10 cellular contexts compared by ENCODE assay signal in the genomic region with DNA sequence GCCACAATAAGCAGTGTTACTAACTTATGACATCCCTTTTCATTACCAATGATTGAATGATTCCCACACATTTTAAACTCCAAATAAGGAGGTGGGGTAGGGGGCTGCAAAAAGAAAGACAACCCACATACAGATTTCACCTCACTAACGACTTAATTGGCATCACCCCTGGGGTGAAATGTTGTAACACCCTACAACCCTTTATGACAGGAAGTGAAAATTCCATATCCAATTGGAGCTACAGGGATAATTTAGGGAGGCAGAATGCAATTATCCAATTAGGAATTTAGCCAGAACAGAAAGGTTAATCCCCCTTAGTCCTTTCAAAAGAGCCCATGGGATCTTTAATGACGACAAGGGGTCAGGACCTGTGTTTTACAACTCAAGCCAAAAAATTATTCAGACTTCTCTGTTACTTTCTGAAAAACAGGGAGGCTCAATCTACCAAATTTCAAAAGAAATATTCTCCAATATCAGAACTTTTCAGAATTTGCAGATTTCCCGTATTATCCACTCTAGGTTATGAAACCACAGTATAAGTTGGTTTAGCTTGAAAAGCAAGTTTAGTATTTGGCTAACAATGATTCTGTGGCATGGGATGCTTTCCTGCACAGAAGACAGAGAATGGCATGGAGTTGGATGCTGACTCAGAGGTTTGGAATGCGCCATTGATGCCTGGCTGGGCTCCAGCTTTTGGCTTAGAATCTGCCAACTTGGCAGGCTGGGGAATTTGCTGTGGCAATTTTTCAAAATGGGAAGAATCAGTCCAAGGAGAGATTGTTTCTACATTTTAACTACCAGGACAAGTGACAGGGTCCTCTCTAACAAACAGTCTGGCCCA.
A peak's percentile ranks its signal among the peaks of the same experiment; 100 is the strongest.
DNase-seq lines count a peak whose midpoint lies in the region; ATAC-seq and TF ChIP-seq lines count a peak whose summit lies in the region.
"Had no signal": no experiment of that assay in that cellular context is flagged by ENCODE, and none has a peak within 500 bp of the region (broad histone marks: within the 10 kb centered on the region; RNA-seq: fewer than 3 reads in every experiment).

No MANE protein-coding gene starts in this region.

- no peak overlapping the region for H3K9ac ChIP-seq in MM.1S (ENCODE audit: low read length)

- H3K27me3 Mint-ChIP-seq in neural crest cell (ENCODE audit: low read depth), result no peaks in the 10 kb centered on the region
- H3K27me3 Mint-ChIP-seq in activated CD4-positive, alpha-beta T cell treated with anti-CD3 and anti-CD28 coated beads, Interleukin-2, amount 10 ng/mL, durations not matched to agents 24 days and 14 days, result no peaks in the 10 kb centered on the region
- H3K27me3 Mint-ChIP-seq: activated T-helper 17 cell treated with anti-CD3 and anti-CD28 coated beads, Interleukin-2, amount 50 U/mL, for 72 hours had no signal

- no peak overlapping the region for H3K27ac ChIP-seq in MM.1S (ENCODE audit: low read length)

- H3K4me3 ChIP-seq in MM.1S (ENCODE audit: low read length), result no peak overlapping the region

- intact Hi-C loops in activated CD4-positive, alpha-beta T cell treated with anti-CD3 and anti-CD28 coated beads, Interleukin-2, amount 10 ng/mL, durations not matched to agents 24 days and 14 days (cut with micrococcal nuclease), result no loop called here

- H3K27me3 ChIP-seq in MM.1S (replicated peaks; ENCODE audit: insufficient read depth, low read length), result no peaks in the 10 kb centered on the region

- H3K4me1 ChIP-seq in MM.1S (ENCODE audit: low read length), result no peaks in the 10 kb centered on the region

- no peak overlapping the region for H3K4me3 Mint-ChIP-seq in neural crest cell
- H3K4me3 Mint-ChIP-seq in activated CD4-positive, alpha-beta T cell treated with anti-CD3 and anti-CD28 coated beads, Interleukin-2, amount 10 ng/mL, durations not matched to agents 24 days and 14 days, result no peak overlapping the region
- H3K4me3 Mint-ChIP-seq: activated T-helper 17 cell treated with anti-CD3 and anti-CD28 coated beads, Interleukin-2, amount 50 U/mL, for 72 hours had no signal

- no peaks in the 10 kb centered on the region for H3K79me2 ChIP-seq in MM.1S (ENCODE audit: low read length)

- TF ChIP-seq CTCF in neural crest cell (conservative IDR thresholded peaks at IDR 0.05), result no peak
- TF ChIP-seq CTCF in MM.1S (IDR thresholded peaks at IDR 0.05; ENCODE audit: low read length), result no peak

- H3K36me3 ChIP-seq in MM.1S (replicated peaks; ENCODE audit: insufficient read depth, low read length), result no peaks in the 10 kb centered on the region

- DNase-seq in DMS53 treated with DMSO at 0.1 percent for 48 hours (lab: John Stamatoyannopoulos, UW; ENCODE audit: unreplicated experiment) (peak; percentile 41), NCI-H345 (lab: John Stamatoyannopoulos, UW) (peak; percentile 73), ecto neural progenitor cell (ENCODE audit: low spot score) (peak; percentile 71), neural crest cell (ENCODE audit: low read depth, low spot score) (no peak), MM.1S (no peak)
- DNase-seq in activated CD4-positive, alpha-beta T cell treated with anti-CD3 and anti-CD28 coated beads, Interleukin-2, amount 10 ng/mL, durations not matched to agents 24 days and 14 days, result no peak
- DNase-seq: stimulated activated naive CD4-positive, alpha-beta T cell treated with Interleukin-2 at 50 U/mL for 16 hours had no signal

- no peaks in the 10 kb centered on the region for H3F3A ChIP-seq in MM.1S (ENCODE audit: insufficient read depth, low read length)

- H4K20me1 ChIP-seq in MM.1S (ENCODE audit: insufficient read depth, low read length), result no peaks in the 10 kb centered on the region

- ATAC-seq in HG03439 (IDR thresholded peaks at IDR 0.05; ENCODE audit: unreplicated experiment) (no peak), HG02884 (IDR thresholded peaks at IDR 0.05; ENCODE audit: unreplicated experiment) (no peak)
- ATAC-seq: activated T-helper 17 cell treated with anti-CD3 and anti-CD28 coated beads, Interleukin-2, amount 50 U/mL, for 72 hours had no signal

- no peaks in the 10 kb centered on the region for H3K36me3 Mint-ChIP-seq in neural crest cell (ENCODE audit: low read depth)
- H3K36me3 Mint-ChIP-seq in activated CD4-positive, alpha-beta T cell treated with anti-CD3 and anti-CD28 coated beads, Interleukin-2, amount 10 ng/mL, durations not matched to agents 24 days and 14 days (ENCODE audit: low read depth), result no peaks in the 10 kb centered on the region

- H3K9me2 ChIP-seq in MM.1S (replicated peaks; ENCODE audit: insufficient read depth, low read length), result no peaks in the 10 kb centered on the region

- H3K9me3 Mint-ChIP-seq in neural crest cell, result peaks cover 10% of the 10 kb centered on the region
- H3K9me3 Mint-ChIP-seq in activated CD4-positive, alpha-beta T cell treated with anti-CD3 and anti-CD28 coated beads, Interleukin-2, amount 10 ng/mL, durations not matched to agents 24 days and 14 days, result no peaks in the 10 kb centered on the region
- H3K9me3 Mint-ChIP-seq: activated T-helper 17 cell treated with anti-CD3 and anti-CD28 coated beads, Interleukin-2, amount 50 U/mL, for 72 hours had no signal

- H3K9me3 ChIP-seq in MM.1S (replicated peaks; ENCODE audit: insufficient read depth, low read length), result no peaks in the 10 kb centered on the region

- H3K4me1 Mint-ChIP-seq in neural crest cell, result peaks cover 29% of the 10 kb centered on the region
- no peaks in the 10 kb centered on the region for H3K4me1 Mint-ChIP-seq in activated CD4-positive, alpha-beta T cell treated with anti-CD3 and anti-CD28 coated beads, Interleukin-2, amount 10 ng/mL, durations not matched to agents 24 days and 14 days
- H3K4me1 Mint-ChIP-seq: activated T-helper 17 cell treated with anti-CD3 and anti-CD28 coated beads, Interleukin-2, amount 50 U/mL, for 72 hours had no signal

- H3K4me2 ChIP-seq in MM.1S (ENCODE audit: low read depth, low read length), result no peak overlapping the region

- H3K27ac Mint-ChIP-seq in neural crest cell (ENCODE audit: unreplicated experiment), result peak overlapping the region; percentile 90
- no peak overlapping the region for H3K27ac Mint-ChIP-seq in activated CD4-positive, alpha-beta T cell treated with anti-CD3 and anti-CD28 coated beads, Interleukin-2, amount 10 ng/mL, durations not matched to agents 24 days and 14 days
- H3K27ac Mint-ChIP-seq: activated T-helper 17 cell treated with anti-CD3 and anti-CD28 coated beads, Interleukin-2, amount 50 U/mL, for 72 hours had no signal

- no peak overlapping the region for H2AFZ ChIP-seq in MM.1S (ENCODE audit: low read length)

Comparison
In these comparisons a context has a peak if more than half of its experiments do, and no peak if none do; other contexts are left out.
1. DNase-seq: peak in DMS53 treated with DMSO at 0.1 percent for 48 hours (single experiment), NCI-H345 (single experiment) and ecto neural progenitor cell (single experiment); none in neural crest cell (single experiment), activated CD4-positive, alpha-beta T cell treated with anti-CD3 and anti-CD28 coated beads, Interleukin-2, amount 10 ng/mL, durations not matched to agents 24 days and 14 days (single experiment) and MM.1S (single experiment).